ENCODE assay signal across 31 cellular contexts in genomic region chr2:566379-567313, GRCh38.
"Had no signal": no experiment of that assay in that cellular context is flagged by ENCODE, and none has a peak within 500 bp of the region (broad histone marks: within the 10 kb centered on the region; RNA-seq: fewer than 3 reads in every experiment).

No MANE protein-coding gene starts in this region.

- H3K27ac ChIP-seq: cardiac muscle cell, Peyer's patch, SK-N-MC, VCaP had no signal

- H3K4me1 ChIP-seq: Peyer's patch had no signal

- FAIRE-seq: astrocyte, TTC549 had no signal

- H3K4me3 ChIP-seq: cardiac muscle cell, Peyer's patch had no signal

- H3K4me3 Mint-ChIP-seq: activated CD4-positive, alpha-beta memory T cell treated with anti-CD3 and anti-CD28 coated beads for 36 hours; activated CD4-positive, alpha-beta T cell treated with anti-CD3 and anti-CD28 coated beads, Interleukin-2, amount 10 ng/mL, durations not matched to agents 7 days and 5 days; activated naive CD4-positive, alpha-beta T cell treated with anti-CD3 and anti-CD28 coated beads for 36 hours; activated naive CD8-positive, alpha-beta T cell; activated T-helper 17 cell treated with anti-CD3 and anti-CD28 coated beads, Interleukin-2, amount 50 U/mL, for 72 hours; IgD-negative memory B cell; T-cell had no signal

- ATAC-seq: activated T-helper 17 cell treated with anti-CD3 and anti-CD28 coated beads, Interleukin-2, amount 50 U/mL, for 72 hours; T-cell had no signal

- H3K27ac Mint-ChIP-seq: activated CD4-positive, alpha-beta memory T cell treated with anti-CD3 and anti-CD28 coated beads for 36 hours; activated CD4-positive, alpha-beta T cell treated with anti-CD3 and anti-CD28 coated beads, Interleukin-2, amount 10 ng/mL, durations not matched to agents 7 days and 5 days; activated naive CD4-positive, alpha-beta T cell treated with anti-CD3 and anti-CD28 coated beads for 36 hours; activated naive CD8-positive, alpha-beta T cell; activated T-helper 17 cell treated with anti-CD3 and anti-CD28 coated beads, Interleukin-2, amount 50 U/mL, for 72 hours; T-cell had no signal

- H3K36me3 Mint-ChIP-seq: activated CD4-positive, alpha-beta memory T cell treated with anti-CD3 and anti-CD28 coated beads for 36 hours; brain; T-cell had no signal

- DNase-seq: activated CD4-positive, alpha-beta memory T cell treated with anti-CD3 and anti-CD28 coated beads for 36 hours; activated CD4-positive, alpha-beta T cell treated with anti-CD3 and anti-CD28 coated beads, Interleukin-2, amount 10 ng/mL, durations not matched to agents 7 days and 5 days; activated CD4-positive, CD25-positive, alpha-beta regulatory T cell; activated gamma-delta T cell; activated naive CD4-positive, alpha-beta T cell treated with anti-CD3 and anti-CD28 coated beads for 36 hours; activated T-cell treated with anti-CD3 and anti-CD28 coated beads for 4 hours; activated T-cell treated with anti-CD3 and anti-CD28 coated beads, Interleukin-2, amount 50 U/mL, for 48 hours; amygdala; KG1; NCI-H1092; NCI-H1417; NCI-H2029; NCI-H2107; NCI-H345; NCI-H510A; NCI-H526 treated with DMSO at 0.1 percent for 48 hours; NCI-H82; SHP77 treated with DMSO at 0.1 percent for 48 hours; T-cell; T-helper 2 cell; T1000 had no signal

- H3K4me1 Mint-ChIP-seq: activated CD4-positive, alpha-beta T cell treated with anti-CD3 and anti-CD28 coated beads, Interleukin-2, amount 10 ng/mL, durations not matched to agents 7 days and 5 days; activated T-helper 17 cell treated with anti-CD3 and anti-CD28 coated beads, Interleukin-2, amount 50 U/mL, for 72 hours; IgD-negative memory B cell; T-cell had no signal

- H3K36me3 ChIP-seq: cardiac muscle cell, Peyer's patch had no signal

- H3K9me3 ChIP-seq: Peyer's patch had no signal

- H3K27me3 ChIP-seq: Peyer's patch had no signal
